ENCODE assay signal across 10 cellular contexts in genomic region chr1:226688852-226689251, GRCh38. TPM values are rescaled to one million over a fixed set of nuclear protein-coding genes. Genes with fewer than 3 reads are reported as not detected.
DNase-seq lines count a peak whose midpoint lies in the region; ATAC-seq and TF ChIP-seq lines count a peak whose summit lies in the region.
"Had no signal": no experiment of that assay in that cellular context is flagged by ENCODE, and none has a peak within 500 bp of the region (broad histone marks: within the 10 kb centered on the region; RNA-seq: fewer than 3 reads in every experiment).

No MANE protein-coding gene starts in this region.

- peaks cover 64 to 83% (median 74%) of the 10 kb centered on the region in 3 donors for H3K4me1 Mint-ChIP-seq in IgD-negative memory B cell
- peaks cover 78% of the 10 kb centered on the region for H3K4me1 Mint-ChIP-seq in activated T-helper 17 cell treated with anti-CD3 and anti-CD28 coated beads, Interleukin-2, amount 50 U/mL, for 72 hours
- peaks cover 60% of the 10 kb centered on the region for H3K4me1 Mint-ChIP-seq in memory B cell

- H3K4me3 ChIP-seq in stomach = no peak overlapping the region
- no peak overlapping the region for H3K4me3 ChIP-seq in mesenchymal stem cell (ENCODE audit: insufficient read depth in 1 of 2, low read depth in 1 of 2, low read length in 2 of 2)

- H2BK12ac ChIP-seq in mesenchymal stem cell (ENCODE audit: low read length in 2 of 2) = no peak overlapping the region

- no peak for TF ChIP-seq CTCF in stomach (IDR thresholded peaks at IDR 0.05)

- H3K79me1 ChIP-seq in mesenchymal stem cell (replicated peaks; ENCODE audit: low read length, poor library complexity, severe bottlenecking) = peaks cover 29% of the 10 kb centered on the region

- H3K4me3 Mint-ChIP-seq in IgD-negative memory B cell (peak overlapping the region in 1 of 4 donors; percentile 65), memory B cell (no peak overlapping the region)
- H3K4me3 Mint-ChIP-seq in activated T-helper 17 cell treated with anti-CD3 and anti-CD28 coated beads, Interleukin-2, amount 50 U/mL, for 72 hours = peak overlapping the region; percentile 78

- no peak overlapping the region for H2AK5ac ChIP-seq in mesenchymal stem cell (ENCODE audit: low read length, severe bottlenecking)

- CTCF ChIA-PET in HEK293T (lab: Yijun Ruan, JAX) = no interaction called here

- H3K9me3 Mint-ChIP-seq in IgD-negative memory B cell (no peaks in the 10 kb centered on the region), memory B cell (no peaks in the 10 kb centered on the region)
- no peaks in the 10 kb centered on the region for H3K9me3 Mint-ChIP-seq in activated T-helper 17 cell treated with anti-CD3 and anti-CD28 coated beads, Interleukin-2, amount 50 U/mL, for 72 hours

- no peak overlapping the region for H4K91ac ChIP-seq in mesenchymal stem cell (ENCODE audit: low read length)

- H2BK5ac ChIP-seq in mesenchymal stem cell (ENCODE audit: low read depth, low read length, poor library complexity, severe bottlenecking) = no peak overlapping the region

- H3K36me3 Mint-ChIP-seq in IgD-negative memory B cell (no peaks in the 10 kb centered on the region), memory B cell (peaks cover 23% of the 10 kb centered on the region)
- H3K36me3 Mint-ChIP-seq in activated T-helper 17 cell treated with anti-CD3 and anti-CD28 coated beads, Interleukin-2, amount 50 U/mL, for 72 hours (ENCODE audit: low read depth) = peaks cover 64% of the 10 kb centered on the region

- H3K27me3 Mint-ChIP-seq in IgD-negative memory B cell (no peaks in the 10 kb centered on the region), memory B cell (no peaks in the 10 kb centered on the region)
- no peaks in the 10 kb centered on the region for H3K27me3 Mint-ChIP-seq in activated T-helper 17 cell treated with anti-CD3 and anti-CD28 coated beads, Interleukin-2, amount 50 U/mL, for 72 hours

- H3K27me3 ChIP-seq in stomach (no peaks in the 10 kb centered on the region), mesenchymal stem cell (ENCODE audit: control insufficient read depth in 1 of 2, insufficient read depth in 1 of 2, low read length in 2 of 2) (no peaks in the 10 kb centered on the region)

- H4K8ac ChIP-seq in mesenchymal stem cell (ENCODE audit: low read length) = no peak overlapping the region

- H3K23ac ChIP-seq in mesenchymal stem cell (ENCODE audit: low read length in 2 of 2) = no peak overlapping the region

- TF ChIP-seq POLR2A in stomach (IDR thresholded peaks at IDR 0.05) = no peak

- POLR2A ChIA-PET in HEK293T (lab: Yijun Ruan, JAX) = no interaction called here

- H3K4me2 ChIP-seq in mesenchymal stem cell (ENCODE audit: low read length, poor library complexity, severe bottlenecking) = no peak overlapping the region

- no peak overlapping the region for H3K18ac ChIP-seq in mesenchymal stem cell (ENCODE audit: low read depth in 1 of 2, low read length in 2 of 2)

- no peak for TF ChIP-seq EP300 in stomach (IDR thresholded peaks at IDR 0.05)

- ATAC-seq in activated T-helper 17 cell treated with anti-CD3 and anti-CD28 coated beads, Interleukin-2, amount 50 U/mL, for 72 hours (replicated peaks) = no peak
- no peak for ATAC-seq in memory B cell (ENCODE audit: low read depth)

- intact Hi-C loops in stomach (cut with DNase I; ENCODE audit: low total_unique reads) = no loop called here

- no peak overlapping the region for H2BK15ac ChIP-seq in mesenchymal stem cell (ENCODE audit: low read depth, poor library complexity, severe bottlenecking)

- H3K9ac ChIP-seq in mesenchymal stem cell (ENCODE audit: low read length) = no peak overlapping the region

- H2BK120ac ChIP-seq in mesenchymal stem cell (ENCODE audit: low read depth, low read length) = no peak overlapping the region

- H3K36me3 ChIP-seq in stomach (no peaks in the 10 kb centered on the region), mesenchymal stem cell (ENCODE audit: control insufficient read depth in 1 of 2, insufficient read depth in 2 of 2, low read depth in 1 of 2, low read length in 2 of 2) (peaks cover 0 to 2% of the 10 kb centered on the region in 2 experiments)

- peak overlapping the region; percentile 54 to 97 (median 70) for H3K27ac Mint-ChIP-seq in IgD-negative memory B cell
- H3K27ac Mint-ChIP-seq in activated T-helper 17 cell treated with anti-CD3 and anti-CD28 coated beads, Interleukin-2, amount 50 U/mL, for 72 hours = peak overlapping the region; percentile 97
- H3K27ac Mint-ChIP-seq in memory B cell = peak overlapping the region; percentile 89

- WGBS in stomach, 5 donors = 60 to 73% (median 64%) methylated on average over 4 of the region's 4 CpGs
- WGBS in mesenchymal stem cell = 77% methylated on average over 4 of the region's 4 CpGs

- H2AFZ ChIP-seq in mesenchymal stem cell (ENCODE audit: low read depth, low read length) = no peak overlapping the region

- H3K4me1 ChIP-seq in stomach = peaks cover 33 to 100% (median 67%) of the 10 kb centered on the region in 4 donors
- peaks cover 3% of the 10 kb centered on the region for H3K4me1 ChIP-seq in mesenchymal stem cell (ENCODE audit: control insufficient read depth, insufficient read depth, low read depth, low read length)

- H3K27ac ChIP-seq in stomach = peak overlapping the region in 4 of 5 donors; percentile 68 to 99 (median 76)
- H3K27ac ChIP-seq in mesenchymal stem cell (ENCODE audit: low read length, poor library complexity, severe bottlenecking) = no peak overlapping the region

- DNase-seq in memory B cell (ENCODE audit: low spot score in 2 of 2) (no peak), stomach (no peak), HEK293T (ENCODE audit: extremely low spot score) (no peak), mesenchymal stem cell (no peak), retina (no peak)
- DNase-seq: Calu3; kidney; stimulated activated CD8-positive, alpha-beta memory T cell treated with anti-CD3 and anti-CD28 coated beads, Interleukin-4, amount 100 ng/mL, for 48 hours had no signal

- no peak overlapping the region for H3K4ac ChIP-seq in mesenchymal stem cell (ENCODE audit: low read depth in 1 of 2, low read length in 2 of 2)

- H3K14ac ChIP-seq in mesenchymal stem cell (ENCODE audit: low read length in 2 of 2) = no peak overlapping the region

- no peaks in the 10 kb centered on the region for H3K9me3 ChIP-seq in stomach
- H3K9me3 ChIP-seq in mesenchymal stem cell (ENCODE audit: control insufficient read depth, low read length) = no peaks in the 10 kb centered on the region

TF ChIP-seq in HEK293T, 16 proteins besides CTCF, POLR2A, EP300 and RAD21:
- TF ChIP-seq CTBP1 (IDR thresholded peaks at IDR 0.05; ENCODE audit: borderline replicate concordance) = no peak
- TF ChIP-seq, protein P1, sequence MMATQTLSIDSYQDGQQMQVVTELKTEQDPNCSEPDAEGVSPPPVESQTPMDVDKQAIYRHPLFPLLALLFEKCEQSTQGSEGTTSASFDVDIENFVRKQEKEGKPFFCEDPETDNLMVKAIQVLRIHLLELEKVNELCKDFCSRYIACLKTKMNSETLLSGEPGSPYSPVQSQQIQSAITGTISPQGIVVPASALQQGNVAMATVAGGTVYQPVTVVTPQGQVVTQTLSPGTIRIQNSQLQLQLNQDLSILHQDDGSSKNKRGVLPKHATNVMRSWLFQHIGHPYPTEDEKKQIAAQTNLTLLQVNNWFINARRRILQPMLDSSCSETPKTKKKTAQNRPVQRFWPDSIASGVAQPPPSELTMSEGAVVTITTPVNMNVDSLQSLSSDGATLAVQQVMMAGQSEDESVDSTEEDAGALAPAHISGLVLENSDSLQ (IDR thresholded peaks at IDR 0.05) = no peak
- TF ChIP-seq SUZ12 (IDR thresholded peaks at IDR 0.05) = no peak
- no peak for TF ChIP-seq NFRKB (IDR thresholded peaks at IDR 0.05)
- TF ChIP-seq L3MBTL2 (conservative IDR thresholded peaks at IDR 0.05) = no peak
- no peak for TF ChIP-seq ARNT (IDR thresholded peaks at IDR 0.05)
- no peak for TF ChIP-seq FOXM1 (IDR thresholded peaks at IDR 0.05; ENCODE audit: borderline replicate concordance)
- no peak for TF ChIP-seq HDGF (IDR thresholded peaks at IDR 0.05; ENCODE audit: borderline replicate concordance)
- no peak for TF ChIP-seq ELF4 (IDR thresholded peaks at IDR 0.05)
- TF ChIP-seq SP1 (IDR thresholded peaks at IDR 0.05) = no peak
- no peak for TF ChIP-seq FOXA1 (IDR thresholded peaks at IDR 0.05)

RNA-seq across cellular contexts. Expression of gene ITPKB, which starts 50.2 kb away (rescaled TPM):
- polyA plus RNA-seq in IgD-negative memory B cell = 20.4 TPM
- 10 to 100 TPM; 30.1 to 39.2 TPM for total RNA-seq in activated T-helper 17 cell treated with anti-CD3 and anti-CD28 coated beads, Interleukin-2, amount 50 U/mL, for 72 hours
- 10 to 100 TPM; 16.4 to 38.8 (median 24.6) TPM for total RNA-seq in stomach
- 1 to 10 TPM; 3.8 to 5.4 (median 4.4) TPM for polyA plus RNA-seq in stomach
- polyA plus RNA-seq in mesenchymal stem cell (2013, experiment 1 of 2) = 8.1 TPM
- polyA plus RNA-seq in mesenchymal stem cell (2013, experiment 2 of 2) = 8.0 TPM
